In genomic region chr17:72408122-72408382, GRCh38 we compare ENCODE assay signal across 15 cellular contexts.
DNase-seq lines count a peak whose midpoint lies in the region; ATAC-seq and TF ChIP-seq lines count a peak whose summit lies in the region.
"Had no signal": no experiment of that assay in that cellular context is flagged by ENCODE, and none has a peak within 500 bp of the region (broad histone marks: within the 10 kb centered on the region; RNA-seq: fewer than 3 reads in every experiment).

No MANE protein-coding gene starts in this region.

- peaks cover 5% of the 10 kb centered on the region for H3K36me3 Mint-ChIP-seq in osteocyte (ENCODE audit: unreplicated experiment)

- H3K4me3 Mint-ChIP-seq in osteocyte (ENCODE audit: unreplicated experiment): no peak overlapping the region
- H3K4me3 Mint-ChIP-seq: activated CD8-positive, alpha-beta T cell treated with anti-CD3 and anti-CD28 coated beads, Interleukin-2, amount 10 ng/mL, durations not matched to agents 7 days and 5 days; nephron progenitor cell; stimulated activated effector memory CD8-positive, alpha-beta T cell treated with anti-CD3 and anti-CD28 coated beads, Interleukin-12 subunit alpha, Interleukin-12 subunit beta, amount 100 ng/mL, for 72 hours had no signal

- no peak for ATAC-seq in HG02588 (IDR thresholded peaks at IDR 0.05; ENCODE audit: unreplicated experiment)
- no peak for ATAC-seq in upper lobe of right lung
- no peak for ATAC-seq in HG02678 (IDR thresholded peaks at IDR 0.05; ENCODE audit: unreplicated experiment)
- no peak for ATAC-seq in HG02970 (IDR thresholded peaks at IDR 0.05; ENCODE audit: low FRiP score, unreplicated experiment)
- ATAC-seq: activated CD8-positive, alpha-beta T cell treated with anti-CD3 and anti-CD28 coated beads, Interleukin-2, amount 10 ng/mL, durations not matched to agents 7 days and 5 days; stimulated activated effector memory CD8-positive, alpha-beta T cell treated with anti-CD3 and anti-CD28 coated beads, Interleukin-12 subunit alpha, Interleukin-12 subunit beta, amount 100 ng/mL, for 72 hours had no signal

- H2AFZ ChIP-seq in PC-9: no peak overlapping the region

- DNase-seq in PC-9: peak in 1 of 2 experiments; percentile 55
- no peak for DNase-seq in colonic mucosa
- no peak for DNase-seq in osteocyte (ENCODE audit: extremely low spot score, unreplicated experiment)
- DNase-seq in upper lobe of right lung: no peak
- DNase-seq: activated CD8-positive, alpha-beta T cell treated with anti-CD3 and anti-CD28 coated beads, Interleukin-2, amount 10 ng/mL, durations not matched to agents 7 days and 5 days; DND-41 had no signal

- CTCF ChIA-PET in PC-9 (lab: Charles Lee): interaction anchor here (0.6 kb wide), 1 partner anchor 70 kb away, joined by 3 read pairs; no protein-coding TSS in a partner anchor

- H3K9me2 ChIP-seq in PC-9 (ENCODE audit: insufficient read depth): no peaks in the 10 kb centered on the region

- H3K27ac Mint-ChIP-seq in osteocyte (ENCODE audit: unreplicated experiment): peak overlapping the region; percentile 88
- H3K27ac Mint-ChIP-seq: activated CD8-positive, alpha-beta T cell treated with anti-CD3 and anti-CD28 coated beads, Interleukin-2, amount 10 ng/mL, durations not matched to agents 7 days and 5 days; nephron progenitor cell; stimulated activated effector memory CD8-positive, alpha-beta T cell treated with anti-CD3 and anti-CD28 coated beads, Interleukin-12 subunit alpha, Interleukin-12 subunit beta, amount 100 ng/mL, for 72 hours had no signal

- H3K79me2 ChIP-seq in PC-9 (ENCODE audit: low read depth): peaks cover 80% of the 10 kb centered on the region

- H3K4me3 ChIP-seq in BLaER1 treated with 17β-estradiol and CSF1 and Interleukin-3, amounts not matched to agents 10 nM and 100 nM: no peak overlapping the region
- H3K4me3 ChIP-seq in PC-9: no peak overlapping the region
- H3K4me3 ChIP-seq in colonic mucosa: no peak overlapping the region
- no peak overlapping the region for H3K4me3 ChIP-seq in upper lobe of right lung
- H3K4me3 ChIP-seq: HAP-1, left ventricle myocardium inferior, sigmoid colon had no signal

- H3K36me3 ChIP-seq in BLaER1 treated with 17β-estradiol and CSF1 and Interleukin-3, amounts not matched to agents 10 nM and 100 nM: no peaks in the 10 kb centered on the region
- H3K36me3 ChIP-seq in PC-9 (ENCODE audit: low read depth): peaks cover 10% of the 10 kb centered on the region
- H3K36me3 ChIP-seq in colonic mucosa: no peaks in the 10 kb centered on the region
- H3K36me3 ChIP-seq in upper lobe of right lung: no peaks in the 10 kb centered on the region
- H3K36me3 ChIP-seq: HAP-1, left ventricle myocardium inferior, sigmoid colon had no signal

- intact Hi-C loops in PC-9 (cut with micrococcal nuclease; ENCODE audit: unreplicated experiment) (loop anchor here (5.0 kb wide), 2 partner anchors 136 to 286 kb away; partner anchors contain the start of gene SOX9), colonic mucosa (cut with DNase I) (no loop called here), upper lobe of right lung (cut with DNase I) (no loop called here)

- H3K4me2 ChIP-seq in BLaER1 treated with 17β-estradiol and CSF1 and Interleukin-3, amounts not matched to agents 10 nM and 100 nM: peak overlapping the region; percentile 65 to 88 (median 78); a peak in 21 of 22 replicates
- peak overlapping the region; percentile 81 for H3K4me2 ChIP-seq in PC-9

- H3K9ac ChIP-seq in BLaER1 treated with 17β-estradiol and CSF1 and Interleukin-3, amounts not matched to agents 10 nM and 100 nM: peak overlapping the region in 4 of 11 experiments; percentile 11 to 64 (median 48); a peak in 4 of 22 replicates
- peak overlapping the region in 1 of 2 donors; percentile 23 for H3K9ac ChIP-seq in colonic mucosa (ENCODE audit: low read depth in 2 of 2, low read length in 2 of 2)

- peaks cover 73% of the 10 kb centered on the region for H3F3A ChIP-seq in PC-9 (ENCODE audit: insufficient read depth, low read depth)

- no peaks in the 10 kb centered on the region for H3K27me3 ChIP-seq in BLaER1 treated with 17β-estradiol and CSF1 and Interleukin-3, amounts not matched to agents 10 nM and 100 nM
- H3K27me3 ChIP-seq in PC-9 (ENCODE audit: insufficient read depth, low read depth) (no peaks in the 10 kb centered on the region), colonic mucosa (no peaks in the 10 kb centered on the region), upper lobe of right lung (no peaks in the 10 kb centered on the region)
- H3K27me3 ChIP-seq: sigmoid colon had no signal

- POLR2A ChIA-PET in PC-9 (lab: Charles Lee; ENCODE audit: unreplicated experiment): no interaction called here

- TF ChIP-seq CTCF in PC-9 (conservative IDR thresholded peaks at IDR 0.05) (no peak), colonic mucosa (IDR thresholded peaks at IDR 0.05) (no peak), osteocyte (IDR thresholded peaks at IDR 0.05) (no peak), upper lobe of right lung (IDR thresholded peaks at IDR 0.05) (no peak)

- peak overlapping the region in 9 of 11 experiments; percentile 2 to 83 (median 40); a peak in 8 of 22 replicates for H3K27ac ChIP-seq in BLaER1 treated with 17β-estradiol and CSF1 and Interleukin-3, amounts not matched to agents 10 nM and 100 nM
- H3K27ac ChIP-seq in PC-9 (peak overlapping the region; percentile 99), colonic mucosa (peak overlapping the region; percentile 71), upper lobe of right lung (no peak overlapping the region)
- H3K27ac ChIP-seq: left ventricle myocardium inferior had no signal

- no peaks in the 10 kb centered on the region for H4K20me1 ChIP-seq in BLaER1 treated with 17β-estradiol and CSF1 and Interleukin-3, amounts not matched to agents 10 nM and 100 nM
- H4K20me1 ChIP-seq in PC-9 (ENCODE audit: insufficient read depth): no peaks in the 10 kb centered on the region

- no peaks in the 10 kb centered on the region for H3K27me3 Mint-ChIP-seq in osteocyte (ENCODE audit: unreplicated experiment)

- no TSS peak for BruUV-seq in PC-9 (replicated peaks; lab: Mats Ljungman, UMichigan)

- peaks cover 37% of the 10 kb centered on the region for H3K4me1 Mint-ChIP-seq in osteocyte (ENCODE audit: unreplicated experiment)
- H3K4me1 Mint-ChIP-seq: stimulated activated effector memory CD8-positive, alpha-beta T cell treated with anti-CD3 and anti-CD28 coated beads, Interleukin-12 subunit alpha, Interleukin-12 subunit beta, amount 100 ng/mL, for 72 hours had no signal

- no peaks in the 10 kb centered on the region for H3K9me3 ChIP-seq in BLaER1 treated with 17β-estradiol and CSF1 and Interleukin-3, amounts not matched to agents 10 nM and 100 nM (replicated peaks in 1 of 11)
- H3K9me3 ChIP-seq in PC-9 (ENCODE audit: insufficient read depth, low read depth) (no peaks in the 10 kb centered on the region), colonic mucosa (no peaks in the 10 kb centered on the region), upper lobe of right lung (no peaks in the 10 kb centered on the region)
- H3K9me3 ChIP-seq: HAP-1, left ventricle myocardium inferior, sigmoid colon had no signal

- no peaks in the 10 kb centered on the region for H3K9me3 Mint-ChIP-seq in osteocyte (ENCODE audit: unreplicated experiment)
- H3K9me3 Mint-ChIP-seq: nephron progenitor cell; stimulated activated effector memory CD8-positive, alpha-beta T cell treated with anti-CD3 and anti-CD28 coated beads, Interleukin-12 subunit alpha, Interleukin-12 subunit beta, amount 100 ng/mL, for 72 hours had no signal

- H3K4me1 ChIP-seq in BLaER1 treated with 17β-estradiol and CSF1 and Interleukin-3, amounts not matched to agents 10 nM and 100 nM: peaks cover 38 to 52% (median 41%) of the 10 kb centered on the region in 10 experiments
- H3K4me1 ChIP-seq in PC-9 (replicated peaks; ENCODE audit: insufficient read depth) (peaks cover 77% of the 10 kb centered on the region), colonic mucosa (peaks cover 5% of the 10 kb centered on the region), upper lobe of right lung (peaks cover 5% of the 10 kb centered on the region)
- H3K4me1 ChIP-seq: HAP-1 had no signal
